Comparison of ENCODE assay signal across 9 cellular contexts in the genomic region with DNA sequence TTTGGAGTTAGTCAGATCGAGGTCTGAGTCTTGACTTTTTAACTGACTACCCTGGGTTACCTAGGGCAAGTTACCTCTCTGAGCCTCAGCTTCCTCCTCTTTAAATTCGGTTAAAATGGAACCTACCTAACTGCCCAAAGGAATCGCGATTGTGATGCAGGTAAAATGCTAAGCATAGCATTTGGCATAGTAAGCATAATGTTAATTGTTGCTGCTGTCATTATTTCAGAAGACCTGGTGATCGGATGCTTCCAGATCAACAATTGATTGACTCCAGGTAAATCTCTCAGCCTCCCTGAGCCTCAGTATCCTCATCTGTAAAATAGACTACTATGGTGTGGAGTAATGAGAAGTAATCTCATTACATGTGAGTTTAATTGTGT. TPM values are rescaled to one million over a fixed set of nuclear protein-coding genes. Genes with fewer than 3 reads are reported as not detected.
A peak's percentile ranks its signal among the peaks of the same experiment; 100 is the strongest.
DNase-seq lines count a peak whose midpoint lies in the region; ATAC-seq, FAIRE-seq and TF ChIP-seq lines count a peak whose summit lies in the region.
"Had no signal": no experiment of that assay in that cellular context is flagged by ENCODE, and none has a peak within 500 bp of the region (broad histone marks: within the 10 kb centered on the region; RNA-seq: fewer than 3 reads in every experiment).

No MANE protein-coding gene starts in this region.

- no peak for ATAC-seq in activated CD8-positive, alpha-beta T cell treated with anti-CD3 and anti-CD28 coated beads, Interleukin-2, amount 10 ng/mL, durations not matched to agents 7 days and 5 days
- no peak for ATAC-seq in stimulated activated naive B cell treated with anti-CD40 and anti-IgM and Interleukin-4, amounts not matched to agents 10 μg/mL and 1 μg/mL and 100 μg/mL, for 72 hours (replicated peaks)

- TF ChIP-seq CTCF in HFFc6 (IDR thresholded peaks at IDR 0.05), result no peak

- H3K4me3 Mint-ChIP-seq in HFFc6, result peak overlapping the region; percentile 97
- peak overlapping the region; percentile 97 for H3K4me3 Mint-ChIP-seq in activated CD8-positive, alpha-beta T cell treated with anti-CD3 and anti-CD28 coated beads, Interleukin-2, amount 10 ng/mL, durations not matched to agents 7 days and 5 days
- H3K4me3 Mint-ChIP-seq in stimulated activated naive B cell treated with anti-CD40 and anti-IgM and Interleukin-4, amounts not matched to agents 10 μg/mL and 1 μg/mL and 100 μg/mL, for 72 hours, result peak overlapping the region; percentile 96 to 97

- FAIRE-seq in urothelium cell line (lab: Jason Lieb, UNC), result no peak
- FAIRE-seq: TTC549 had no signal

- DNase-seq in HFFc6 (no peak), urothelium cell line (ENCODE audit: low spot score) (no peak), C1 segment of cervical spinal cord (lab: John Stamatoyannopoulos, UW) (no peak), NCI-H524 treated with DMSO at 0.1 percent for 48 hours (lab: John Stamatoyannopoulos, UW) (no peak), HEK293T (ENCODE audit: extremely low spot score) (no peak)
- no peak for DNase-seq in activated CD8-positive, alpha-beta T cell treated with anti-CD3 and anti-CD28 coated beads, Interleukin-2, amount 10 ng/mL, durations not matched to agents 7 days and 5 days
- DNase-seq in stimulated activated naive B cell treated with anti-CD40 and anti-IgM and Interleukin-4, amounts not matched to agents 10 μg/mL and 1 μg/mL and 100 μg/mL, for 72 hours, result no peak

- no peaks in the 10 kb centered on the region for H3K4me1 Mint-ChIP-seq in HFFc6 (ENCODE audit: low read depth)
- H3K4me1 Mint-ChIP-seq in activated CD8-positive, alpha-beta T cell treated with anti-CD3 and anti-CD28 coated beads, Interleukin-2, amount 10 ng/mL, durations not matched to agents 7 days and 5 days (ENCODE audit: low read depth), result peaks cover 32% of the 10 kb centered on the region
- H3K4me1 Mint-ChIP-seq in stimulated activated naive B cell treated with anti-CD40 and anti-IgM and Interleukin-4, amounts not matched to agents 10 μg/mL and 1 μg/mL and 100 μg/mL, for 72 hours, result peaks cover 27 to 38% of the 10 kb centered on the region in 2 donors

- H3K36me3 Mint-ChIP-seq in HFFc6 (ENCODE audit: low read depth), result no peaks in the 10 kb centered on the region
- H3K36me3 Mint-ChIP-seq in activated CD8-positive, alpha-beta T cell treated with anti-CD3 and anti-CD28 coated beads, Interleukin-2, amount 10 ng/mL, durations not matched to agents 7 days and 5 days (ENCODE audit: low read depth), result peaks cover 5% of the 10 kb centered on the region
- H3K36me3 Mint-ChIP-seq in stimulated activated naive B cell treated with anti-CD40 and anti-IgM and Interleukin-4, amounts not matched to agents 10 μg/mL and 1 μg/mL and 100 μg/mL, for 72 hours, result peaks cover 3 to 4% of the 10 kb centered on the region in 2 donors

- POLR2A ChIA-PET in activated CD8-positive, alpha-beta T cell treated with anti-CD3 and anti-CD28 coated beads, Interleukin-2, amount 10 ng/mL, durations not matched to agents 7 days and 5 days (lab: Charles Lee), result interaction anchor here (0.6 to 5.0 kb wide), 2 partner anchors 11 to 25 kb away, joined by 3 to 47 read pairs; no protein-coding TSS in a partner anchor
- POLR2A ChIA-PET in HEK293T (lab: Yijun Ruan, JAX), result interaction anchor here (0.7 to 3.4 kb wide), 8 partner anchors 8 to 180 kb away, joined by 3 to 29 read pairs (median 4); a partner anchor contains a TSS

- no peaks in the 10 kb centered on the region for H3K9me3 Mint-ChIP-seq in HFFc6
- no peaks in the 10 kb centered on the region for H3K9me3 Mint-ChIP-seq in activated CD8-positive, alpha-beta T cell treated with anti-CD3 and anti-CD28 coated beads, Interleukin-2, amount 10 ng/mL, durations not matched to agents 7 days and 5 days (ENCODE audit: insufficient read depth)
- H3K9me3 Mint-ChIP-seq in stimulated activated naive B cell treated with anti-CD40 and anti-IgM and Interleukin-4, amounts not matched to agents 10 μg/mL and 1 μg/mL and 100 μg/mL, for 72 hours, result no peaks in the 10 kb centered on the region

- H3K4me3 ChIP-seq in iPS-18c (ENCODE audit: insufficient read depth, low read depth, low read length), result peak overlapping the region; percentile 78

- no peak overlapping the region for H3K27ac Mint-ChIP-seq in HFFc6
- H3K27ac Mint-ChIP-seq in activated CD8-positive, alpha-beta T cell treated with anti-CD3 and anti-CD28 coated beads, Interleukin-2, amount 10 ng/mL, durations not matched to agents 7 days and 5 days, result peak overlapping the region; percentile 84
- H3K27ac Mint-ChIP-seq in stimulated activated naive B cell treated with anti-CD40 and anti-IgM and Interleukin-4, amounts not matched to agents 10 μg/mL and 1 μg/mL and 100 μg/mL, for 72 hours, result peak overlapping the region; percentile 87

- H3K9me3 ChIP-seq in iPS-18c (ENCODE audit: control insufficient read depth, insufficient read depth, low read length), result no peaks in the 10 kb centered on the region

- CTCF ChIA-PET in activated CD8-positive, alpha-beta T cell treated with anti-CD3 and anti-CD28 coated beads, Interleukin-2, amount 10 ng/mL, durations not matched to agents 7 days and 5 days (lab: Charles Lee), result interaction anchor here (1.0 to 9.0 kb wide), 13 partner anchors 10 to 181 kb away, joined by 3 to 152 read pairs (median 5); a partner anchor contains a TSS
- CTCF ChIA-PET in HEK293T (lab: Yijun Ruan, JAX), result interaction anchor here (0.9 to 6.1 kb wide), 5 partner anchors 9 to 125 kb away, joined by 3 to 44 read pairs (median 4); no protein-coding TSS in a partner anchor

- H3K27me3 Mint-ChIP-seq in HFFc6 (ENCODE audit: insufficient read depth), result no peaks in the 10 kb centered on the region
- H3K27me3 Mint-ChIP-seq in activated CD8-positive, alpha-beta T cell treated with anti-CD3 and anti-CD28 coated beads, Interleukin-2, amount 10 ng/mL, durations not matched to agents 7 days and 5 days (ENCODE audit: low read depth), result no peaks in the 10 kb centered on the region
- H3K27me3 Mint-ChIP-seq in stimulated activated naive B cell treated with anti-CD40 and anti-IgM and Interleukin-4, amounts not matched to agents 10 μg/mL and 1 μg/mL and 100 μg/mL, for 72 hours, result no peaks in the 10 kb centered on the region

TF ChIP-seq in HEK293T, 16 proteins besides CTCF, POLR2A, EP300 and RAD21:
- TF ChIP-seq HDGF (IDR thresholded peaks at IDR 0.05; ENCODE audit: borderline replicate concordance), result no peak
- no peak for TF ChIP-seq FOXK2 (IDR thresholded peaks at IDR 0.05)
- TF ChIP-seq ELF4 (IDR thresholded peaks at IDR 0.05), result no peak
- TF ChIP-seq ZNF384 (IDR thresholded peaks at IDR 0.05), result no peak
- no peak for TF ChIP-seq SP1 (IDR thresholded peaks at IDR 0.05)
- TF ChIP-seq NFRKB (IDR thresholded peaks at IDR 0.05), result no peak
- no peak for TF ChIP-seq SUZ12 (IDR thresholded peaks at IDR 0.05)
- TF ChIP-seq FOXM1 (IDR thresholded peaks at IDR 0.05; ENCODE audit: borderline replicate concordance), result no peak

RNA-seq across cellular contexts. Expression of a gene that starts 0.6 kb away (rescaled TPM):
- 1 to 10 TPM; 3.1 to 4.7 (median 4.3) TPM for total RNA-seq in HFFc6 (2021; fragmentation: NEBNext Ultra II Directional; extraction: Animal tissue kit (Norgen Biotek cat#: 25700))
- 10 to 100 TPM; 26.4 to 28.4 TPM for total RNA-seq in activated CD8-positive, alpha-beta T cell treated with anti-CD3 and anti-CD28 coated beads, Interleukin-2, amount 10 ng/mL, durations not matched to agents 7 days and 5 days

RNA-seq across cellular contexts. Expression of a gene that starts 14.5 kb away (rescaled TPM):
- total RNA-seq in HFFc6 (2021; fragmentation: NEBNext Ultra II Directional; extraction: Animal tissue kit (Norgen Biotek cat#: 25700)), result 10 to 100 TPM; 43.6 to 72.9 (median 58.4) TPM
- 10 to 100 TPM; 65.4 to 65.8 TPM for total RNA-seq in activated CD8-positive, alpha-beta T cell treated with anti-CD3 and anti-CD28 coated beads, Interleukin-2, amount 10 ng/mL, durations not matched to agents 7 days and 5 days

RNA-seq across cellular contexts. Expression of a gene that starts 21.3 kb away (rescaled TPM):
- total RNA-seq in HFFc6 (2021; fragmentation: NEBNext Ultra II Directional; extraction: Animal tissue kit (Norgen Biotek cat#: 25700)), result not detected
- not detected for total RNA-seq in activated CD8-positive, alpha-beta T cell treated with anti-CD3 and anti-CD28 coated beads, Interleukin-2, amount 10 ng/mL, durations not matched to agents 7 days and 5 days

RNA-seq across cellular contexts. Expression of a gene that starts 51.4 kb away (rescaled TPM):
- 10 to 100 TPM; 34.1 to 46.5 (median 43.3) TPM for total RNA-seq in HFFc6 (2021; fragmentation: NEBNext Ultra II Directional; extraction: Animal tissue kit (Norgen Biotek cat#: 25700))
- 100 to 1,000 TPM; 222 to 232 TPM for total RNA-seq in activated CD8-positive, alpha-beta T cell treated with anti-CD3 and anti-CD28 coated beads, Interleukin-2, amount 10 ng/mL, durations not matched to agents 7 days and 5 days

RNA-seq across cellular contexts. Expression of a gene that starts 55.7 kb away (rescaled TPM):
- total RNA-seq in HFFc6 (2021; fragmentation: NEBNext Ultra II Directional; extraction: Animal tissue kit (Norgen Biotek cat#: 25700)), result under 1 TPM; 0.09 to 0.66 (median 0.35) TPM
- total RNA-seq in activated CD8-positive, alpha-beta T cell treated with anti-CD3 and anti-CD28 coated beads, Interleukin-2, amount 10 ng/mL, durations not matched to agents 7 days and 5 days, result under 1 TPM; 0.47 to 0.57 TPM

Comparison
In these comparisons a context has a peak if more than half of its experiments do, and no peak if none do; other contexts are left out.
1. RNA of a gene that starts 0.6 kb away (total RNA-seq): 26.4 to 28.4 TPM in activated CD8-positive, alpha-beta T cell treated with anti-CD3 and anti-CD28 coated beads, Interleukin-2, amount 10 ng/mL, durations not matched to agents 7 days and 5 days; 3.1 to 4.7 TPM in HFFc6; every median in the first group is over 4 times any median in the second.
2. Peak in every context shown above with its lines, with median percentiles within 50 percentile points of each other: H3K4me3 Mint-ChIP-seq.